16 cellular contexts compared by ENCODE assay signal in the genomic region with DNA sequence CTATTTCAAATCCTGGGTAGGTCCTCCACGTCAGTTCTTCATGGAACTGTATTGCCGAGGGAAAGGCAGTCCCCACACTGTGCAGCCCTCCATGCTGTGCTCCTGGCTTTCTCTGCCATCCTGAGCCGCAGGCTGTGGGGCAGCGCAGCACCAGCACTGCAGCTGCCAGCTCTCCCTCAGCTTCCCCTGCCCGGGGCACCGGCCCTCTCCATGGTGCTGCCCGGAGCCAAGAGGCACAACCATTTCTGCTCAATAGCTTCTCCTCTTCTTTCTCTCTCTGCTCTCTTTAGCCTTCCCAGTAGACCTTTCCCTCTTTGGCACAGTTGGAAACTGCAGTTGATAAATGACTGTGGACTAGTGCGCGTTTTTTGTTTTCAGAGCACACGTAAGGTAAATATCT. TPM values are rescaled to one million over a fixed set of nuclear protein-coding genes. Genes with fewer than 3 reads are reported as not detected.
DNase-seq lines count a peak whose midpoint lies in the region; ATAC-seq and TF ChIP-seq lines count a peak whose summit lies in the region.
"Had no signal": no experiment of that assay in that cellular context is flagged by ENCODE, and none has a peak within 500 bp of the region (broad histone marks: within the 10 kb centered on the region; RNA-seq: fewer than 3 reads in every experiment).

No MANE protein-coding gene starts in this region.

- ATAC-seq in gastroesophageal sphincter (no peak), GM19023 (IDR thresholded peaks at IDR 0.05; ENCODE audit: unreplicated experiment) (no peak)

- no peak overlapping the region for H3K9ac ChIP-seq in HUES64 (ENCODE audit: low read depth, low read length)

- no peak overlapping the region for H3K4me3 ChIP-seq in HUES64 (ENCODE audit: low read length)
- no peak overlapping the region for H3K4me3 ChIP-seq in gastroesophageal sphincter
- H3K4me3 ChIP-seq: ovary, Peyer's patch had no signal

- H3K27ac Mint-ChIP-seq in nephron progenitor cell: peak overlapping the region; percentile 85
- H3K27ac Mint-ChIP-seq: activated naive CD8-positive, alpha-beta T cell; dendritic cell treated with granulocyte-macrophage colony-stimulating factor and Interleukin-4, amounts not matched to agents 40 ng/mL and 50 ng/mL, for 4 days had no signal

- peaks cover 2% of the 10 kb centered on the region for H3K27me3 Mint-ChIP-seq in nephron progenitor cell (ENCODE audit: low read depth, poor library complexity)
- H3K27me3 Mint-ChIP-seq: activated naive CD8-positive, alpha-beta T cell; dendritic cell treated with granulocyte-macrophage colony-stimulating factor and Interleukin-4, amounts not matched to agents 40 ng/mL and 50 ng/mL, for 4 days had no signal

- H3K4me1 ChIP-seq in HUES64 (ENCODE audit: insufficient read depth, low read length) (peaks cover 25% of the 10 kb centered on the region), gastroesophageal sphincter (peaks cover 0 to 14% (median 5%) of the 10 kb centered on the region in 3 donors)

- peaks cover 61% of the 10 kb centered on the region for H3K36me3 Mint-ChIP-seq in nephron progenitor cell (ENCODE audit: low read depth)
- H3K36me3 Mint-ChIP-seq: activated naive CD8-positive, alpha-beta T cell had no signal

- H3K27ac ChIP-seq in HUES64 (ENCODE audit: low read depth, low read length): peak overlapping the region; percentile 87; the same call in 1 of the 2 replicates
- peak overlapping the region in 3 of 4 donors; percentile 45 to 62 (median 58) for H3K27ac ChIP-seq in gastroesophageal sphincter

- H3K9me3 ChIP-seq in HUES64 (ENCODE audit: insufficient read depth, low read depth, low read length) (no peaks in the 10 kb centered on the region), gastroesophageal sphincter (no peaks in the 10 kb centered on the region)
- H3K9me3 ChIP-seq: ovary, Peyer's patch had no signal

- no peaks in the 10 kb centered on the region for H3K27me3 ChIP-seq in HUES64 (ENCODE audit: insufficient read depth, low read length)
- no peaks in the 10 kb centered on the region for H3K27me3 ChIP-seq in gastroesophageal sphincter
- H3K27me3 ChIP-seq: ovary, Peyer's patch had no signal

- H3K4me3 Mint-ChIP-seq in nephron progenitor cell: no peak overlapping the region
- H3K4me3 Mint-ChIP-seq: activated naive CD8-positive, alpha-beta T cell; dendritic cell treated with granulocyte-macrophage colony-stimulating factor and Interleukin-4, amounts not matched to agents 40 ng/mL and 50 ng/mL, for 4 days had no signal

- no peak for TF ChIP-seq EP300 in gastroesophageal sphincter (IDR thresholded peaks at IDR 0.05)

- TF ChIP-seq CTCF in gastroesophageal sphincter (IDR thresholded peaks at IDR 0.05): no peak
- TF ChIP-seq CTCF in nephron progenitor cell (IDR thresholded peaks at IDR 0.05): no peak

- peaks cover 67% of the 10 kb centered on the region for H3K36me3 ChIP-seq in HUES64 (ENCODE audit: insufficient read depth, low read length)
- H3K36me3 ChIP-seq in gastroesophageal sphincter: peaks cover 0 to 96% of the 10 kb centered on the region in 2 donors
- H3K36me3 ChIP-seq: ovary had no signal

- H3K9me3 Mint-ChIP-seq in nephron progenitor cell: no peaks in the 10 kb centered on the region
- H3K9me3 Mint-ChIP-seq: dendritic cell treated with granulocyte-macrophage colony-stimulating factor and Interleukin-4, amounts not matched to agents 40 ng/mL and 50 ng/mL, for 4 days had no signal

- peak; percentile 33 for DNase-seq in AG20443 (ENCODE audit: low spot score)
- DNase-seq in nephron progenitor cell: peak; percentile 46
- DNase-seq in NCI-H226: no peak
- DNase-seq in foreskin melanocyte: no peak
- no peak for DNase-seq in activated gamma-delta T cell (lab: John Stamatoyannopoulos, UW)
- DNase-seq: kidney glomerular epithelial cell; NCI-H2227 treated with DMSO at 0.1 percent for 48 hours; ovary; Peyer's patch; stimulated activated CD4-positive, alpha-beta T cell treated with anti-CD3 and anti-CD28 coated beads, Interleukin-2, amount 100 ng/mL, for 24 hours; stimulated activated naive CD4-positive, alpha-beta T cell had no signal

- TF ChIP-seq POLR2A in gastroesophageal sphincter (IDR thresholded peaks at IDR 0.05): no peak

- 91% methylated on average over 10 of the region's 10 CpGs for WGBS in HUES64
- WGBS in gastroesophageal sphincter (ENCODE audit: low coverage in 1 of 2), 2 donors: 54 to 73% methylated on average over 4 to 7 of the region's 10 CpGs

- H3K4me1 Mint-ChIP-seq in nephron progenitor cell: peaks cover 30% of the 10 kb centered on the region

RNA-seq across cellular contexts. Expression of a gene that starts 12.1 kb away (rescaled TPM):
- 1.4 TPM for polyA plus RNA-seq in HUES64 (2013, experiment 1 of 2)
- 0.95 TPM for polyA plus RNA-seq in HUES64 (2013, experiment 2 of 2)
- 1 to 10 TPM; 1.2 to 4.9 (median 3.1) TPM for total RNA-seq in gastroesophageal sphincter

RNA-seq across cellular contexts. Expression of a gene that starts 15.6 kb away (rescaled TPM):
- 15.1 TPM for polyA plus RNA-seq in HUES64 (2013, experiment 1 of 2)
- 13.8 TPM for polyA plus RNA-seq in HUES64 (2013, experiment 2 of 2)
- 10 to 100 TPM; 10.4 to 21.6 (median 18.9) TPM for total RNA-seq in gastroesophageal sphincter

RNA-seq across cellular contexts. Expression of a gene that starts 26.1 kb away (rescaled TPM):
- 10.5 TPM for polyA plus RNA-seq in HUES64 (2013, experiment 1 of 2)
- polyA plus RNA-seq in HUES64 (2013, experiment 2 of 2): 11.7 TPM
- 10 to 100 TPM; 13.3 to 20.4 (median 17.1) TPM for total RNA-seq in gastroesophageal sphincter

RNA-seq across cellular contexts. Expression of a gene that starts 38.2 kb away (rescaled TPM):
- 46.9 TPM for polyA plus RNA-seq in HUES64 (2013, experiment 1 of 2)
- 53.7 TPM for polyA plus RNA-seq in HUES64 (2013, experiment 2 of 2)
- total RNA-seq in gastroesophageal sphincter: 10 to 100 TPM; 58.7 to 66.6 (median 62.8) TPM

Comparison
In these comparisons a context has a peak if more than half of its experiments do, and no peak if none do; other contexts are left out.
1. DNase-seq: peak in AG20443 (single experiment) and nephron progenitor cell (single experiment); none in NCI-H226 (single experiment), foreskin melanocyte (single experiment) and activated gamma-delta T cell (single experiment).